Comparison of ENCODE assay signal across 17 cellular contexts in the genomic region with DNA sequence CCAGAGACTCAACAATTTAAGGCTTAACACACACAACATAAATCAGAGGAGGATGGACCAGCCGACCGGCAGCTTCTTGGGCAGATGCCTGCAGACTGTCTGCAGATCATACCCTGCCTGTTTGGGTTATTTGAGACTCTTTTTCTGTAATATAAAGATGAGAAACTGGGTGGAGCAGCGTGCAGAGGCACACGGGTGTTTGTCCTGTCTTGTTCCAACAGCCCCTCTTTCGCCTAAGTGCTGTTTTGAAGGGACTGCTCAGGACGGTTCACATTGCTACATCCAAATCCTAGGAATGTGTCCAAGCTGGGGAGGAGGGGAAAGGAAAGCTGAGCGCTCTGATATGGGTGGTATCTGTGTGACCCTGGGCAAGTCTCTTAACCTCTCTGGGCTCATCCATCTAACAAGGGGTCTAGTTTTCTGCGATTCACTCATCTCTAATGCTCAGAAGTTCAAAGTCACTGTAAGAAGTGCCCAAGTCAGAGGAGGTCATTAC.
DNase-seq lines count a peak whose midpoint lies in the region; ATAC-seq and TF ChIP-seq lines count a peak whose summit lies in the region.
"Had no signal": no experiment of that assay in that cellular context is flagged by ENCODE, and none has a peak within 500 bp of the region (broad histone marks: within the 10 kb centered on the region; RNA-seq: fewer than 3 reads in every experiment).

No MANE protein-coding gene starts in this region.

- no peaks in the 10 kb centered on the region for H3K9me3 Mint-ChIP-seq in activated T-cell treated with anti-CD3 and anti-CD28 coated beads, Interleukin-2, amount 50 U/mL, for 24 hours
- no peaks in the 10 kb centered on the region for H3K9me3 Mint-ChIP-seq in activated T-cell treated with anti-CD3 and anti-CD28 coated beads, Interleukin-2, amount 50 U/mL, for 72 hours
- no peaks in the 10 kb centered on the region for H3K9me3 Mint-ChIP-seq in MCF 10A (ENCODE audit: unreplicated experiment)
- H3K9me3 Mint-ChIP-seq in stimulated activated effector memory CD8-positive, alpha-beta T cell treated with anti-CD3 and anti-CD28 coated beads, Interleukin-12 subunit alpha, Interleukin-12 subunit beta, amount 100 ng/mL, for 72 hours, result no peaks in the 10 kb centered on the region
- no peaks in the 10 kb centered on the region for H3K9me3 Mint-ChIP-seq in activated CD8-positive, alpha-beta T cell treated with anti-CD3 and anti-CD28 coated beads, Interleukin-2, amount 10 ng/mL, durations not matched to agents 7 days and 5 days (ENCODE audit: insufficient read depth)

- H3K4me1 Mint-ChIP-seq in activated T-cell treated with anti-CD3 and anti-CD28 coated beads, Interleukin-2, amount 50 U/mL, for 24 hours (ENCODE audit: low read depth), result peaks cover 31% of the 10 kb centered on the region
- H3K4me1 Mint-ChIP-seq in activated T-cell treated with anti-CD3 and anti-CD28 coated beads, Interleukin-2, amount 50 U/mL, for 72 hours (ENCODE audit: low read depth), result peaks cover 34% of the 10 kb centered on the region
- H3K4me1 Mint-ChIP-seq in MCF 10A (ENCODE audit: insufficient read depth, unreplicated experiment), result peaks cover 33% of the 10 kb centered on the region
- H3K4me1 Mint-ChIP-seq in stimulated activated effector memory CD8-positive, alpha-beta T cell treated with anti-CD3 and anti-CD28 coated beads, Interleukin-12 subunit alpha, Interleukin-12 subunit beta, amount 100 ng/mL, for 72 hours, result peaks cover 37% of the 10 kb centered on the region
- no peaks in the 10 kb centered on the region for H3K4me1 Mint-ChIP-seq in activated CD8-positive, alpha-beta T cell treated with anti-CD3 and anti-CD28 coated beads, Interleukin-2, amount 10 ng/mL, durations not matched to agents 7 days and 5 days (ENCODE audit: low read depth)

- intact Hi-C loops in MCF 10A (cut with micrococcal nuclease) (no loop called here), left colon (cut with DNase I, micrococcal nuclease) (no loop called here)

- H3K27me3 Mint-ChIP-seq in activated T-cell treated with anti-CD3 and anti-CD28 coated beads, Interleukin-2, amount 50 U/mL, for 24 hours, result no peaks in the 10 kb centered on the region
- no peaks in the 10 kb centered on the region for H3K27me3 Mint-ChIP-seq in activated T-cell treated with anti-CD3 and anti-CD28 coated beads, Interleukin-2, amount 50 U/mL, for 72 hours (ENCODE audit: low read depth)
- no peaks in the 10 kb centered on the region for H3K27me3 Mint-ChIP-seq in MCF 10A (ENCODE audit: insufficient read depth, unreplicated experiment)
- peaks cover 3% of the 10 kb centered on the region for H3K27me3 Mint-ChIP-seq in activated CD8-positive, alpha-beta T cell treated with anti-CD3 and anti-CD28 coated beads, Interleukin-2, amount 10 ng/mL, durations not matched to agents 7 days and 5 days (ENCODE audit: low read depth)

- H3K4me3 Mint-ChIP-seq in activated T-cell treated with anti-CD3 and anti-CD28 coated beads, Interleukin-2, amount 50 U/mL, for 24 hours, result no peak overlapping the region
- no peak overlapping the region for H3K4me3 Mint-ChIP-seq in activated T-cell treated with anti-CD3 and anti-CD28 coated beads, Interleukin-2, amount 50 U/mL, for 72 hours
- H3K4me3 Mint-ChIP-seq in MCF 10A (ENCODE audit: unreplicated experiment), result no peak overlapping the region
- H3K4me3 Mint-ChIP-seq in stimulated activated effector memory CD8-positive, alpha-beta T cell treated with anti-CD3 and anti-CD28 coated beads, Interleukin-12 subunit alpha, Interleukin-12 subunit beta, amount 100 ng/mL, for 72 hours, result no peak overlapping the region
- no peak overlapping the region for H3K4me3 Mint-ChIP-seq in activated CD8-positive, alpha-beta T cell treated with anti-CD3 and anti-CD28 coated beads, Interleukin-2, amount 10 ng/mL, durations not matched to agents 7 days and 5 days
- H3K4me3 Mint-ChIP-seq: activated naive CD8-positive, alpha-beta T cell treated with anti-CD3 and anti-CD28 coated beads, Interleukin-2, amount 10 ng/mL, durations not matched to agents 7 days and 5 days had no signal

- ATAC-seq in activated T-cell treated with anti-CD3 and anti-CD28 coated beads, Interleukin-2, amount 50 U/mL, for 72 hours (replicated peaks in 1 of 2), result no peak
- ATAC-seq in left colon (peak; percentile 7), GM21723 (IDR thresholded peaks at IDR 0.05; ENCODE audit: unreplicated experiment) (no peak)
- no peak for ATAC-seq in stimulated activated effector memory CD8-positive, alpha-beta T cell treated with anti-CD3 and anti-CD28 coated beads, Interleukin-12 subunit alpha, Interleukin-12 subunit beta, amount 100 ng/mL, for 72 hours
- ATAC-seq in activated CD8-positive, alpha-beta T cell treated with anti-CD3 and anti-CD28 coated beads, Interleukin-2, amount 10 ng/mL, durations not matched to agents 7 days and 5 days, result no peak

- peaks cover 98% of the 10 kb centered on the region for H3K36me3 Mint-ChIP-seq in activated T-cell treated with anti-CD3 and anti-CD28 coated beads, Interleukin-2, amount 50 U/mL, for 24 hours (ENCODE audit: low read depth)
- H3K36me3 Mint-ChIP-seq in activated T-cell treated with anti-CD3 and anti-CD28 coated beads, Interleukin-2, amount 50 U/mL, for 72 hours (ENCODE audit: insufficient read depth in 2 of 2), result peaks cover 12 to 24% of the 10 kb centered on the region in 2 donors
- peaks cover 76% of the 10 kb centered on the region for H3K36me3 Mint-ChIP-seq in MCF 10A (ENCODE audit: insufficient read depth, unreplicated experiment)
- peaks cover 100% of the 10 kb centered on the region for H3K36me3 Mint-ChIP-seq in stimulated activated effector memory CD8-positive, alpha-beta T cell treated with anti-CD3 and anti-CD28 coated beads, Interleukin-12 subunit alpha, Interleukin-12 subunit beta, amount 100 ng/mL, for 72 hours
- peaks cover 6% of the 10 kb centered on the region for H3K36me3 Mint-ChIP-seq in activated CD8-positive, alpha-beta T cell treated with anti-CD3 and anti-CD28 coated beads, Interleukin-2, amount 10 ng/mL, durations not matched to agents 7 days and 5 days (ENCODE audit: low read depth)

- no peak for DNase-seq in activated T-cell treated with anti-CD3 and anti-CD28 coated beads, Interleukin-2, amount 50 U/mL, for 24 hours
- no peak for DNase-seq in activated T-cell treated with anti-CD3 and anti-CD28 coated beads, Interleukin-2, amount 50 U/mL, for 72 hours
- DNase-seq in MCF 10A (ENCODE audit: unreplicated experiment) (no peak), left colon (no peak), NCI-H1048 (lab: John Stamatoyannopoulos, UW) (no peak)
- no peak for DNase-seq in stimulated activated effector memory CD8-positive, alpha-beta T cell treated with anti-CD3 and anti-CD28 coated beads, Interleukin-12 subunit alpha, Interleukin-12 subunit beta, amount 100 ng/mL, for 72 hours (ENCODE audit: low spot score in 2 of 2)
- DNase-seq in activated CD8-positive, alpha-beta T cell treated with anti-CD3 and anti-CD28 coated beads, Interleukin-2, amount 10 ng/mL, durations not matched to agents 7 days and 5 days, result no peak
- DNase-seq: activated CD8-positive, alpha-beta memory T cell treated with anti-CD3 and anti-CD28 coated beads, Interleukin-2, amount 50 U/mL, for 4 hours; activated naive CD8-positive, alpha-beta T cell treated with anti-CD3 and anti-CD28 coated beads, Interleukin-2, amount 10 ng/mL, durations not matched to agents 7 days and 5 days; cerebellar nuclear complex; head of caudate nucleus; islet precursor cell; MV-4-11; small intestine; stimulated activated naive CD4-positive, alpha-beta T cell treated with Interleukin-2 at 50 U/mL for 16 hours; SW 1271 had no signal

- CTCF ChIA-PET in MCF 10A (lab: Yijun Ruan, JAX), result interaction anchor here (1.2 kb wide), 1 partner anchor 15 kb away, joined by 3 read pairs; no protein-coding TSS in a partner anchor
- CTCF ChIA-PET in activated CD8-positive, alpha-beta T cell treated with anti-CD3 and anti-CD28 coated beads, Interleukin-2, amount 10 ng/mL, durations not matched to agents 7 days and 5 days (lab: Charles Lee), result interaction anchor here (1.8 kb wide), 1 partner anchor 11 kb away, joined by 5 read pairs; no protein-coding TSS in a partner anchor

- no peak for TF ChIP-seq CTCF in MCF 10A (IDR thresholded peaks at IDR 0.05; ENCODE audit: unreplicated experiment)

- H3K27ac Mint-ChIP-seq in activated T-cell treated with anti-CD3 and anti-CD28 coated beads, Interleukin-2, amount 50 U/mL, for 24 hours, result peak overlapping the region; percentile 60
- H3K27ac Mint-ChIP-seq in activated T-cell treated with anti-CD3 and anti-CD28 coated beads, Interleukin-2, amount 50 U/mL, for 72 hours, result no peak overlapping the region
- H3K27ac Mint-ChIP-seq in MCF 10A (ENCODE audit: low read depth, unreplicated experiment), result peak overlapping the region; percentile 85
- H3K27ac Mint-ChIP-seq in stimulated activated effector memory CD8-positive, alpha-beta T cell treated with anti-CD3 and anti-CD28 coated beads, Interleukin-12 subunit alpha, Interleukin-12 subunit beta, amount 100 ng/mL, for 72 hours, result peak overlapping the region; percentile 68
- H3K27ac Mint-ChIP-seq in activated CD8-positive, alpha-beta T cell treated with anti-CD3 and anti-CD28 coated beads, Interleukin-2, amount 10 ng/mL, durations not matched to agents 7 days and 5 days, result no peak overlapping the region
- H3K27ac Mint-ChIP-seq: activated naive CD8-positive, alpha-beta T cell treated with anti-CD3 and anti-CD28 coated beads, Interleukin-2, amount 10 ng/mL, durations not matched to agents 7 days and 5 days had no signal

- POLR2A ChIA-PET in MCF 10A (lab: Yijun Ruan, JAX), result interaction anchor here (0.6 to 26.5 kb wide), 9 partner anchors 11 to 64 kb away, joined by 3 to 972 read pairs (median 4); no protein-coding TSS in a partner anchor
- POLR2A ChIA-PET in activated CD8-positive, alpha-beta T cell treated with anti-CD3 and anti-CD28 coated beads, Interleukin-2, amount 10 ng/mL, durations not matched to agents 7 days and 5 days (lab: Charles Lee), result interaction anchor here (0.9 kb wide), 1 partner anchor 10 kb away, joined by 4 read pairs; no protein-coding TSS in a partner anchor

- no TSS peak for BruUV-seq in MCF 10A (replicated peaks; lab: Mats Ljungman, UMichigan)

Comparison
In these comparisons a context has a peak if more than half of its experiments do, and no peak if none do; other contexts are left out.
1. H3K27ac Mint-ChIP-seq: peak in activated T-cell treated with anti-CD3 and anti-CD28 coated beads, Interleukin-2, amount 50 U/mL, for 24 hours (single experiment), MCF 10A (single experiment) and stimulated activated effector memory CD8-positive, alpha-beta T cell treated with anti-CD3 and anti-CD28 coated beads, Interleukin-12 subunit alpha, Interleukin-12 subunit beta, amount 100 ng/mL, for 72 hours (single experiment); none in activated T-cell treated with anti-CD3 and anti-CD28 coated beads, Interleukin-2, amount 50 U/mL, for 72 hours (single experiment) and activated CD8-positive, alpha-beta T cell treated with anti-CD3 and anti-CD28 coated beads, Interleukin-2, amount 10 ng/mL, durations not matched to agents 7 days and 5 days (single experiment).